Comparison of ENCODE assay signal across 18 cellular contexts in the genomic region with DNA sequence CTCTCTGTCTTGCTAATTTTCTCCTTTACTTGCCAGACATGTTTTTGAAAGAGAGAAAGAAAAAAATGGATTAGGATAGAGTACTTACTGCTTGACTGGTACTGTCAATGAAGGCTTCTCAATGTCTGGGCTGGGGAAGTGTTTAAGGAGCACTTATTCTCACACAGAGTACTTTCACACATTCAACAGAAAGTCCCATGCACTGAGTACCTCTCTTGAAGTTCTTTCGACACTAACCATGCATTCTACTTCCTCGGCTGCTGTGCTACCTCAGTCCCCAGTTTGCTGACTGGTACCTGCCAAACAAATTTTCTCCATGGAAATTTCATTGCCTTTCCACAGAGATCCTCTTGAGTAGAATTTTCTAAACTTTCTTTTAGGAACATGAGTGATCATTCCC.
A peak's percentile ranks its signal among the peaks of the same experiment; 100 is the strongest.
DNase-seq lines count a peak whose midpoint lies in the region; ATAC-seq and TF ChIP-seq lines count a peak whose summit lies in the region.
"Had no signal": no experiment of that assay in that cellular context is flagged by ENCODE, and none has a peak within 500 bp of the region (broad histone marks: within the 10 kb centered on the region; RNA-seq: fewer than 3 reads in every experiment).

No MANE protein-coding gene starts in this region.

- CTCF ChIA-PET in PC-9 (lab: Charles Lee): no interaction called here

- H3K27me3 ChIP-seq in GM23338 (ENCODE audit: insufficient read depth) (no peaks in the 10 kb centered on the region), PC-9 (ENCODE audit: insufficient read depth, low read depth) (no peaks in the 10 kb centered on the region)
- H3K27me3 ChIP-seq: BLaER1 treated with 17β-estradiol and CSF1 and Interleukin-3, amounts not matched to agents 10 nM and 100 nM had no signal

- 0 out of 2 replicates have a peak overlapping the region, but pooled peaks have one; percentile 14 for H2AFZ ChIP-seq in GM23338
- H2AFZ ChIP-seq in PC-9: 0 out of 2 replicates have a peak overlapping the region, but pooled peaks have one; percentile 39

- no peaks in the 10 kb centered on the region; the same call in 2 of the 3 replicates for H3K4me1 Mint-ChIP-seq in GM23338
- H3K4me1 Mint-ChIP-seq in stimulated activated naive B cell treated with anti-CD40 and anti-IgM and Interleukin-4, amounts not matched to agents 10 μg/mL and 1 μg/mL and 100 μg/mL, for 72 hours: peaks cover 5 to 6% of the 10 kb centered on the region in 2 donors
- H3K4me1 Mint-ChIP-seq in endothelial cell (ENCODE audit: unreplicated experiment): no peaks in the 10 kb centered on the region

- H3F3A ChIP-seq in GM23338 (replicated peaks; ENCODE audit: low read depth): no peaks in the 10 kb centered on the region
- H3F3A ChIP-seq in PC-9 (ENCODE audit: insufficient read depth, low read depth): no peaks in the 10 kb centered on the region

- H3K9me2 ChIP-seq in GM23338 (ENCODE audit: insufficient read depth): no peaks in the 10 kb centered on the region
- no peaks in the 10 kb centered on the region for H3K9me2 ChIP-seq in PC-9 (ENCODE audit: insufficient read depth)

- ATAC-seq in GM23338: no peak
- ATAC-seq in stimulated activated naive B cell treated with anti-CD40 and anti-IgM and Interleukin-4, amounts not matched to agents 10 μg/mL and 1 μg/mL and 100 μg/mL, for 72 hours (replicated peaks): no peak
- ATAC-seq in GM21367 (IDR thresholded peaks at IDR 0.05; ENCODE audit: unreplicated experiment): no peak
- ATAC-seq: A549; CD8-positive, alpha-beta T cell had no signal

- 0 out of 2 replicates have a peak, but pooled peaks cover 2% of the 10 kb centered on the region for H3K36me3 ChIP-seq in GM23338 (ENCODE audit: insufficient read depth)
- H3K36me3 ChIP-seq in PC-9 (ENCODE audit: low read depth): no peaks in the 10 kb centered on the region
- H3K36me3 ChIP-seq: BLaER1 treated with 17β-estradiol and CSF1 and Interleukin-3, amounts not matched to agents 10 nM and 100 nM had no signal

- H3K4me1 ChIP-seq in GM23338 (ENCODE audit: insufficient read depth): no peaks in the 10 kb centered on the region
- 0 out of 2 replicates have a peak, but pooled peaks cover 6% of the 10 kb centered on the region for H3K4me1 ChIP-seq in PC-9 (replicated peaks; ENCODE audit: insufficient read depth)
- H3K4me1 ChIP-seq: A549, Caco-2 had no signal

- H3K79me2 ChIP-seq in GM23338 (replicated peaks; ENCODE audit: insufficient read depth) (no peaks in the 10 kb centered on the region), PC-9 (ENCODE audit: low read depth) (no peaks in the 10 kb centered on the region)

- H3K4me2 ChIP-seq in GM23338: no peak overlapping the region
- H3K4me2 ChIP-seq in PC-9: no peak overlapping the region
- H3K4me2 ChIP-seq: A549; BLaER1 treated with 17β-estradiol and CSF1 and Interleukin-3, amounts not matched to agents 10 nM and 100 nM had no signal

- no peaks in the 10 kb centered on the region for H3K9me3 ChIP-seq in PC-9 (ENCODE audit: insufficient read depth, low read depth)
- H3K9me3 ChIP-seq: A549 had no signal

- intact Hi-C loops in PC-9 (cut with micrococcal nuclease; ENCODE audit: unreplicated experiment): no loop called here

- H3K27me3 Mint-ChIP-seq in GM23338 (ENCODE audit: insufficient read depth, low read depth, poor library complexity) (no peaks in the 10 kb centered on the region), endothelial cell (ENCODE audit: unreplicated experiment) (no peaks in the 10 kb centered on the region)
- peaks cover 5 to 12% of the 10 kb centered on the region in 2 donors for H3K27me3 Mint-ChIP-seq in stimulated activated naive B cell treated with anti-CD40 and anti-IgM and Interleukin-4, amounts not matched to agents 10 μg/mL and 1 μg/mL and 100 μg/mL, for 72 hours

- no peak overlapping the region for H3K4me3 ChIP-seq in GM23338
- H3K4me3 ChIP-seq in PC-9: no peak overlapping the region
- H3K4me3 ChIP-seq: A549; BLaER1 treated with 17β-estradiol and CSF1 and Interleukin-3, amounts not matched to agents 10 nM and 100 nM had no signal

- DNase-seq in GM23338 (ENCODE audit: low spot score) (no peak), PC-9 (no peak), endothelial cell (ENCODE audit: low spot score) (no peak)
- DNase-seq in stimulated activated naive B cell treated with anti-CD40 and anti-IgM and Interleukin-4, amounts not matched to agents 10 μg/mL and 1 μg/mL and 100 μg/mL, for 72 hours: no peak
- no peak for DNase-seq in activated CD8-positive, alpha-beta memory T cell treated with anti-CD3 and anti-CD28 coated beads for 24 hours
- DNase-seq: AML-193; Caco-2; Calu3; CD4-positive, alpha-beta T cell; CD8-positive, alpha-beta T cell; DMS79 treated with DMSO at 0.1 percent for 48 hours; GF-D8 had no signal

- H3K4me3 Mint-ChIP-seq in GM23338: no peak overlapping the region
- no peak overlapping the region for H3K4me3 Mint-ChIP-seq in stimulated activated naive B cell treated with anti-CD40 and anti-IgM and Interleukin-4, amounts not matched to agents 10 μg/mL and 1 μg/mL and 100 μg/mL, for 72 hours
- H3K4me3 Mint-ChIP-seq in endothelial cell (ENCODE audit: unreplicated experiment): no peak overlapping the region
- H3K4me3 Mint-ChIP-seq: B cell; CD4-positive, alpha-beta T cell; CD8-positive, alpha-beta T cell had no signal

- H3K36me3 Mint-ChIP-seq in GM23338 (ENCODE audit: low read depth) (no peaks in the 10 kb centered on the region), endothelial cell (ENCODE audit: low read depth, unreplicated experiment) (no peaks in the 10 kb centered on the region)
- no peaks in the 10 kb centered on the region for H3K36me3 Mint-ChIP-seq in stimulated activated naive B cell treated with anti-CD40 and anti-IgM and Interleukin-4, amounts not matched to agents 10 μg/mL and 1 μg/mL and 100 μg/mL, for 72 hours
- H3K36me3 Mint-ChIP-seq: CD8-positive, alpha-beta T cell had no signal

- no peak for TF ChIP-seq CTCF in GM23338 (conservative IDR thresholded peaks at IDR 0.05; ENCODE audit: low read depth in 2 of 2)
- TF ChIP-seq CTCF in PC-9 (conservative IDR thresholded peaks at IDR 0.05): no peak
- no peak for TF ChIP-seq CTCF in endothelial cell (IDR thresholded peaks at IDR 0.05; ENCODE audit: unreplicated experiment)

- H3K27ac ChIP-seq in GM23338 (ENCODE audit: low read depth): no peak overlapping the region
- no peak overlapping the region for H3K27ac ChIP-seq in PC-9
- H3K27ac ChIP-seq: 22Rv1; A549; BLaER1 treated with 17β-estradiol and CSF1 and Interleukin-3, amounts not matched to agents 10 nM and 100 nM; C4-2B had no signal

- H3K9me3 Mint-ChIP-seq in GM23338 (no peaks in the 10 kb centered on the region; the same call in 2 of the 3 replicates), endothelial cell (ENCODE audit: unreplicated experiment) (no peaks in the 10 kb centered on the region)
- H3K9me3 Mint-ChIP-seq in stimulated activated naive B cell treated with anti-CD40 and anti-IgM and Interleukin-4, amounts not matched to agents 10 μg/mL and 1 μg/mL and 100 μg/mL, for 72 hours: peaks cover 0 to 7% of the 10 kb centered on the region in 2 donors
- H3K9me3 Mint-ChIP-seq: CD4-positive, alpha-beta T cell; CD8-positive, alpha-beta T cell had no signal

- no peak overlapping the region for H3K27ac Mint-ChIP-seq in GM23338
- H3K27ac Mint-ChIP-seq in stimulated activated naive B cell treated with anti-CD40 and anti-IgM and Interleukin-4, amounts not matched to agents 10 μg/mL and 1 μg/mL and 100 μg/mL, for 72 hours: peak overlapping the region; percentile 16
- no peak overlapping the region for H3K27ac Mint-ChIP-seq in endothelial cell (ENCODE audit: unreplicated experiment)
- H3K27ac Mint-ChIP-seq: B cell; CD4-positive, alpha-beta T cell; CD8-positive, alpha-beta T cell had no signal

- no TSS peak for BruUV-seq in PC-9 (replicated peaks; lab: Mats Ljungman, UMichigan)

- H4K20me1 ChIP-seq in GM23338 (replicated peaks; ENCODE audit: insufficient read depth) (no peaks in the 10 kb centered on the region), PC-9 (ENCODE audit: insufficient read depth) (no peaks in the 10 kb centered on the region)
- H4K20me1 ChIP-seq: BLaER1 treated with 17β-estradiol and CSF1 and Interleukin-3, amounts not matched to agents 10 nM and 100 nM had no signal

- POLR2A ChIA-PET in PC-9 (lab: Charles Lee; ENCODE audit: unreplicated experiment): no interaction called here
